24 cellular contexts compared by ENCODE assay signal in the genomic region with DNA sequence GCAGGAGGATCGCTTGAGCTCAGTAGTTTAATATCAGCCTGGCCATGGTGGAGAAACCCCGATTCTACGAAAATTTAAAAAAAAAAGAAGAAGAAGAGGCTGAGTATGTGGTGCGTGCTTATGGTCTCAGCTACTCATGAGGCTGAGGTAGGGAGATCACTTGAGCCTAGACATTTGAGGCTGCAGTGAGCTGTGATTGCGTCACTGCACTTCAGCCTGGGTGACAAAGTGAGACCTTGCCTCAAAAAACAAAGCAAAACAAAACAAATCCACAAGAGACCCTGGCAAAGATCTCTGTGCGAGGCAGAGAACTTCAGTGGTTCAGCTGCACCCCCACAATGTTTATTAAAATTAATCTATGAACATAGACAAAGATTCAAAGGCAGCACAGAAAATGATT.
"Had no signal": no experiment of that assay in that cellular context is flagged by ENCODE, and none has a peak within 500 bp of the region (broad histone marks: within the 10 kb centered on the region; RNA-seq: fewer than 3 reads in every experiment).

No MANE protein-coding gene starts in this region.

- H3K36me3 Mint-ChIP-seq: activated naive CD8-positive, alpha-beta T cell treated with anti-CD3 and anti-CD28 coated beads for 36 hours had no signal

- H3K4me1 ChIP-seq: adrenal gland had no signal

- H3K36me3 ChIP-seq: adrenal gland, WERI-Rb-1 had no signal

- H3K27me3 ChIP-seq: adrenal gland had no signal

- DNase-seq: activated CD4-positive, alpha-beta T cell treated with anti-CD3 and anti-CD28 coated beads for 36 hours; activated CD4-positive, alpha-beta T cell treated with anti-CD3 and anti-CD28 coated beads, Interleukin-2, amount 50 U/mL, for 4 hours; activated CD8-positive, alpha-beta memory T cell treated with anti-CD3 and anti-CD28 coated beads, Interleukin-2, amount 50 U/mL, for 48 hours; activated CD8-positive, alpha-beta T cell treated with anti-CD3 and anti-CD28 coated beads, Interleukin-2, amount 10 ng/mL, durations not matched to agents 7 days and 5 days; activated effector memory CD4-positive, alpha-beta T cell treated with Interleukin-2 at 50 U/mL for 16 hours; activated naive CD4-positive, alpha-beta T cell treated with Interleukin-2 at 50 U/mL for 16 hours; activated naive CD8-positive, alpha-beta T cell treated with anti-CD3 and anti-CD28 coated beads for 36 hours; activated T-cell treated with anti-CD3 and anti-CD28 coated beads, Interleukin-2, amount 50 U/mL, for 1 hour; adrenal gland; anterior cingulate cortex; Kasumi-1; KBM-7; NCI-H1105; NCI-H1436; NCI-H1694 treated with DMSO at 0.1 percent for 48 hours; NCI-H2029 treated with DMSO at 0.1 percent for 48 hours; NCI-H345; NCI-H510A; NCI-H526 treated with DMSO at 0.1 percent for 48 hours; NCI-H82; SIG-M5; T-cell; WERI-Rb-1 had no signal

- H3K27ac Mint-ChIP-seq: activated CD4-positive, alpha-beta T cell treated with anti-CD3 and anti-CD28 coated beads for 36 hours; activated CD8-positive, alpha-beta T cell treated with anti-CD3 and anti-CD28 coated beads, Interleukin-2, amount 10 ng/mL, durations not matched to agents 7 days and 5 days; activated naive CD8-positive, alpha-beta T cell treated with anti-CD3 and anti-CD28 coated beads for 36 hours; T-cell had no signal

- H3K9me3 Mint-ChIP-seq: activated naive CD8-positive, alpha-beta T cell treated with anti-CD3 and anti-CD28 coated beads for 36 hours; T-cell had no signal

- H3K27me3 Mint-ChIP-seq: activated CD4-positive, alpha-beta T cell treated with anti-CD3 and anti-CD28 coated beads for 36 hours; activated naive CD8-positive, alpha-beta T cell treated with anti-CD3 and anti-CD28 coated beads for 36 hours had no signal

- H3K9me3 ChIP-seq: adrenal gland had no signal

- ATAC-seq: activated CD4-positive, alpha-beta T cell treated with anti-CD3 and anti-CD28 coated beads for 36 hours; activated CD8-positive, alpha-beta T cell treated with anti-CD3 and anti-CD28 coated beads, Interleukin-2, amount 10 ng/mL, durations not matched to agents 7 days and 5 days; T-cell had no signal

- H3K4me3 Mint-ChIP-seq: activated CD4-positive, alpha-beta T cell treated with anti-CD3 and anti-CD28 coated beads for 36 hours; activated CD8-positive, alpha-beta T cell treated with anti-CD3 and anti-CD28 coated beads, Interleukin-2, amount 10 ng/mL, durations not matched to agents 7 days and 5 days; activated naive CD8-positive, alpha-beta T cell treated with anti-CD3 and anti-CD28 coated beads for 36 hours; T-cell had no signal

- H3K27ac ChIP-seq: adrenal gland, SK-N-MC, WERI-Rb-1 had no signal

- H3K4me3 ChIP-seq: adrenal gland, SK-N-MC had no signal
